8 cellular contexts compared by ENCODE assay signal in genomic region chr11:67355023-67355793, GRCh38. TPM values are rescaled to one million over a fixed set of nuclear protein-coding genes. Genes with fewer than 3 reads are reported as not detected.
A peak's percentile ranks its signal among the peaks of the same experiment; 100 is the strongest.
DNase-seq lines count a peak whose midpoint lies in the region; ATAC-seq and TF ChIP-seq lines count a peak whose summit lies in the region.

No MANE protein-coding gene starts in this region.

- H3K27me3 Mint-ChIP-seq in activated naive CD4-positive, alpha-beta T cell treated with anti-CD3 and anti-CD28 coated beads, Interleukin-2, amount 10 ng/mL, durations not matched to agents 7 days and 5 days = peaks cover 19% of the 10 kb centered on the region

- WGBS in mesodermal cell (ENCODE audit: insufficient coverage in 2 of 2), 2 experiments = 84 to 86% methylated on average over 6 to 9 of the region's 11 CpGs
- 54% methylated on average over 9 of the region's 11 CpGs; no CpG with 5 or more reads in 1 of the 2 donors for WGBS in transverse colon (ENCODE audit: low coverage in 1 of 2), 2 donors

- no peak overlapping the region for H3K27ac Mint-ChIP-seq in activated naive CD4-positive, alpha-beta T cell treated with anti-CD3 and anti-CD28 coated beads, Interleukin-2, amount 10 ng/mL, durations not matched to agents 7 days and 5 days

- H3K4me1 Mint-ChIP-seq in activated naive CD4-positive, alpha-beta T cell treated with anti-CD3 and anti-CD28 coated beads, Interleukin-2, amount 10 ng/mL, durations not matched to agents 7 days and 5 days = peaks cover 48% of the 10 kb centered on the region

- H3K27me3 ChIP-seq in transverse colon = no peaks in the 10 kb centered on the region

- CTCF ChIA-PET in activated naive CD4-positive, alpha-beta T cell treated with anti-CD3 and anti-CD28 coated beads, Interleukin-2, amount 10 ng/mL, durations not matched to agents 7 days and 5 days (lab: Charles Lee) = interaction anchor here (0.5 to 11.4 kb wide), 7 partner anchors 9 to 173 kb away, joined by 3 to 564 read pairs (median 3); partner anchors contain the start of genes CLCF1 and RAD9A

- peaks cover 9% of the 10 kb centered on the region for H3K36me3 Mint-ChIP-seq in activated naive CD4-positive, alpha-beta T cell treated with anti-CD3 and anti-CD28 coated beads, Interleukin-2, amount 10 ng/mL, durations not matched to agents 7 days and 5 days

- no peak for ATAC-seq in HG03460 (IDR thresholded peaks at IDR 0.05; ENCODE audit: unreplicated experiment)

- no peak for TF ChIP-seq POLR2A in transverse colon (IDR thresholded peaks at IDR 0.05)

- intact Hi-C loops in transverse colon (cut with DNase I; ENCODE audit: low total_unique reads) = no loop called here

- TF ChIP-seq CTCF in transverse colon (IDR thresholded peaks at IDR 0.05) = no peak

- no peaks in the 10 kb centered on the region for H3K9me3 Mint-ChIP-seq in activated naive CD4-positive, alpha-beta T cell treated with anti-CD3 and anti-CD28 coated beads, Interleukin-2, amount 10 ng/mL, durations not matched to agents 7 days and 5 days

- no peak for TF ChIP-seq EP300 in transverse colon (IDR thresholded peaks at IDR 0.05; ENCODE audit: low read depth)

- H3K4me1 ChIP-seq in mesodermal cell (ENCODE audit: control insufficient read depth, insufficient read depth, low read length, poor library complexity, severe bottlenecking) (peaks cover 40% of the 10 kb centered on the region), transverse colon (peaks cover 53 to 69% (median 62%) of the 10 kb centered on the region in 4 donors)

- peak overlapping the region; percentile 21 for H3K4me3 Mint-ChIP-seq in activated naive CD4-positive, alpha-beta T cell treated with anti-CD3 and anti-CD28 coated beads, Interleukin-2, amount 10 ng/mL, durations not matched to agents 7 days and 5 days

- H3K27ac ChIP-seq in angular gyrus (ENCODE audit: low read depth, low read length) = peak overlapping the region; percentile 98
- H3K27ac ChIP-seq in mesodermal cell (ENCODE audit: low read depth, low read length, severe bottlenecking) = peak overlapping the region; percentile 94
- peak overlapping the region; percentile 96 to 100 (median 99) for H3K27ac ChIP-seq in transverse colon

- H3K9me3 ChIP-seq in mesodermal cell (ENCODE audit: control insufficient read depth, low read length) = no peaks in the 10 kb centered on the region
- no peaks in the 10 kb centered on the region for H3K9me3 ChIP-seq in transverse colon

- H3K4me3 ChIP-seq in mesodermal cell (ENCODE audit: extremely low read depth, insufficient read depth, low read length, poor library complexity, severe bottlenecking) (no peak overlapping the region), transverse colon (peak overlapping the region in 1 of 4 donors; percentile 6)

- no peak for DNase-seq in activated naive CD4-positive, alpha-beta T cell treated with anti-CD3 and anti-CD28 coated beads, Interleukin-2, amount 10 ng/mL, durations not matched to agents 7 days and 5 days
- DNase-seq in activated naive CD4-positive, alpha-beta T cell treated with anti-CD3 and anti-CD28 coated beads, Interleukin-2, amount 50 U/mL, for 16 hours = no peak
- DNase-seq in transverse colon (no peak), DMS53 treated with DMSO at 0.1 percent for 48 hours (lab: John Stamatoyannopoulos, UW; ENCODE audit: unreplicated experiment) (no peak)
- no peak for DNase-seq in stimulated activated CD4-positive, alpha-beta T cell treated with anti-CD3 and anti-CD28 coated beads, Interleukin-12 subunit alpha, Interleukin-12 subunit beta, amount 100 ng/mL, for 4 hours

- H3K36me3 ChIP-seq in mesodermal cell (ENCODE audit: control insufficient read depth, insufficient read depth, low read length) (no peaks in the 10 kb centered on the region), transverse colon (no peaks in the 10 kb centered on the region)

- in situ Hi-C loops in transverse colon (cut with MboI; ENCODE audit: low pct_ligation_motif_present in 1 of 4, low pct_unique_long_range_greater_than_20kb in 1 of 4, low sequenced_read_pairs in 3 of 4) = no loop called here

RNA-seq across cellular contexts. Expression of gene POLD4, which starts 1.9 kb away (rescaled TPM):
- polyA plus RNA-seq in mesodermal cell (2013, experiment 1 of 2) = 67.2 TPM
- 56.7 TPM for polyA plus RNA-seq in mesodermal cell (2013, experiment 2 of 2)
- 100 to 1,000 TPM; 261 to 372 (median 319) TPM for total RNA-seq in transverse colon

RNA-seq across cellular contexts. Expression of gene CLCF1, which starts 18.2 kb away (rescaled TPM):
- 5.1 TPM for polyA plus RNA-seq in mesodermal cell (2013, experiment 1 of 2)
- 4.8 TPM for polyA plus RNA-seq in mesodermal cell (2013, experiment 2 of 2)
- total RNA-seq in transverse colon = 10 to 100 TPM in 1 of 4 donors, 1 to 10 TPM in 3; 1.8 to 46.4 (median 5.8) TPM

RNA-seq across cellular contexts. Expression of gene RAD9A, which starts 36.6 kb away (rescaled TPM):
- 18.3 TPM for polyA plus RNA-seq in mesodermal cell (2013, experiment 1 of 2)
- polyA plus RNA-seq in mesodermal cell (2013, experiment 2 of 2) = 17.7 TPM
- total RNA-seq in transverse colon = 100 to 1,000 TPM in 2 of 4 donors, 10 to 100 TPM in 2; 37.8 to 470 (median 95.3) TPM

RNA-seq across cellular contexts. Expression of gene PPP1CA, which starts 46.5 kb away (rescaled TPM):
- polyA plus RNA-seq in mesodermal cell (2013, experiment 1 of 2) = 238 TPM
- polyA plus RNA-seq in mesodermal cell (2013, experiment 2 of 2) = 192 TPM
- 100 to 1,000 TPM in 3 of 4 donors, 10 to 100 TPM in 1; 83.0 to 251 (median 163) TPM for total RNA-seq in transverse colon

RNA-seq across cellular contexts. Expression of gene TBC1D10C, which starts 48.7 kb away (rescaled TPM):
- polyA plus RNA-seq in mesodermal cell (2013, experiment 1 of 2) = 1.8 TPM
- 0.91 TPM for polyA plus RNA-seq in mesodermal cell (2013, experiment 2 of 2)
- 10 to 100 TPM in 2 of 4 donors, 1 to 10 TPM in 2; 1.2 to 17.2 (median 7.4) TPM for total RNA-seq in transverse colon
